In the genomic region with DNA sequence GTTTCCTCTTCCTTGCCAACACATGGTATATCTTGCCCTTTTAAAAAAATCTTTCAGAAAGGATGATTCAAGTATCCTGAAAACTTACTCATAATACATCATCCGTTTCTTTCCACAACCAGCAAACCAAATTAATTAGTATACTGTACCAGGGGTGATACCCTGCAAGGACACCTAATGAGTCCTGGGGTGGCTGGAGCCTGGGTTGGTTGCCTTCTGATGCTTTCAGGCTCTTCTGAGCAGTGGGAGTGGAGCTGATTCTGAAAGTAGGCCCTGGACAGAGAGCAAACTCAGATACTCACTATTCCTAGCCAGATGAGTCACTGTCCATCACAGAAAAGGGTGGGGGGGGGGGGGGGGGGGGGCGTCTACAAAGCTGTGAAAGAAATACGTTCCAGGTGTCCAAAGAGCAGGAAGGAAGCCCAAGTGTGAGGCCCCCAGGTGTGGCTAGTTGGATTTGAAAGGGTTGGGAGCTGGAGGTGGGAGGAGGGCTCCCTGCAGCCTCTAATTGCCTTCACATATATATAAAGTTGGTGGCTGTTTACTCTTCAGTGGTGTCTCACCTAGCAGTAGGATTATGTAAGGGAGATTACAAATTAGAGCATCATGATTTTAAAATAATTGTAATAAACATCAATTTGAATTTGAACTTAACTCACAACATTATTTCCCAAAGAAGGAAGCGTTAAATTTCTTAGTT, we compare ENCODE assay signal across 1 cellular context.
TF ChIP-seq lines count a peak whose summit lies in the region.

No MANE protein-coding gene starts in this region.

TF ChIP-seq in GM23338, 12 proteins besides CTCF, POLR2A, EP300 and RAD21:
- TF ChIP-seq, protein P1, sequence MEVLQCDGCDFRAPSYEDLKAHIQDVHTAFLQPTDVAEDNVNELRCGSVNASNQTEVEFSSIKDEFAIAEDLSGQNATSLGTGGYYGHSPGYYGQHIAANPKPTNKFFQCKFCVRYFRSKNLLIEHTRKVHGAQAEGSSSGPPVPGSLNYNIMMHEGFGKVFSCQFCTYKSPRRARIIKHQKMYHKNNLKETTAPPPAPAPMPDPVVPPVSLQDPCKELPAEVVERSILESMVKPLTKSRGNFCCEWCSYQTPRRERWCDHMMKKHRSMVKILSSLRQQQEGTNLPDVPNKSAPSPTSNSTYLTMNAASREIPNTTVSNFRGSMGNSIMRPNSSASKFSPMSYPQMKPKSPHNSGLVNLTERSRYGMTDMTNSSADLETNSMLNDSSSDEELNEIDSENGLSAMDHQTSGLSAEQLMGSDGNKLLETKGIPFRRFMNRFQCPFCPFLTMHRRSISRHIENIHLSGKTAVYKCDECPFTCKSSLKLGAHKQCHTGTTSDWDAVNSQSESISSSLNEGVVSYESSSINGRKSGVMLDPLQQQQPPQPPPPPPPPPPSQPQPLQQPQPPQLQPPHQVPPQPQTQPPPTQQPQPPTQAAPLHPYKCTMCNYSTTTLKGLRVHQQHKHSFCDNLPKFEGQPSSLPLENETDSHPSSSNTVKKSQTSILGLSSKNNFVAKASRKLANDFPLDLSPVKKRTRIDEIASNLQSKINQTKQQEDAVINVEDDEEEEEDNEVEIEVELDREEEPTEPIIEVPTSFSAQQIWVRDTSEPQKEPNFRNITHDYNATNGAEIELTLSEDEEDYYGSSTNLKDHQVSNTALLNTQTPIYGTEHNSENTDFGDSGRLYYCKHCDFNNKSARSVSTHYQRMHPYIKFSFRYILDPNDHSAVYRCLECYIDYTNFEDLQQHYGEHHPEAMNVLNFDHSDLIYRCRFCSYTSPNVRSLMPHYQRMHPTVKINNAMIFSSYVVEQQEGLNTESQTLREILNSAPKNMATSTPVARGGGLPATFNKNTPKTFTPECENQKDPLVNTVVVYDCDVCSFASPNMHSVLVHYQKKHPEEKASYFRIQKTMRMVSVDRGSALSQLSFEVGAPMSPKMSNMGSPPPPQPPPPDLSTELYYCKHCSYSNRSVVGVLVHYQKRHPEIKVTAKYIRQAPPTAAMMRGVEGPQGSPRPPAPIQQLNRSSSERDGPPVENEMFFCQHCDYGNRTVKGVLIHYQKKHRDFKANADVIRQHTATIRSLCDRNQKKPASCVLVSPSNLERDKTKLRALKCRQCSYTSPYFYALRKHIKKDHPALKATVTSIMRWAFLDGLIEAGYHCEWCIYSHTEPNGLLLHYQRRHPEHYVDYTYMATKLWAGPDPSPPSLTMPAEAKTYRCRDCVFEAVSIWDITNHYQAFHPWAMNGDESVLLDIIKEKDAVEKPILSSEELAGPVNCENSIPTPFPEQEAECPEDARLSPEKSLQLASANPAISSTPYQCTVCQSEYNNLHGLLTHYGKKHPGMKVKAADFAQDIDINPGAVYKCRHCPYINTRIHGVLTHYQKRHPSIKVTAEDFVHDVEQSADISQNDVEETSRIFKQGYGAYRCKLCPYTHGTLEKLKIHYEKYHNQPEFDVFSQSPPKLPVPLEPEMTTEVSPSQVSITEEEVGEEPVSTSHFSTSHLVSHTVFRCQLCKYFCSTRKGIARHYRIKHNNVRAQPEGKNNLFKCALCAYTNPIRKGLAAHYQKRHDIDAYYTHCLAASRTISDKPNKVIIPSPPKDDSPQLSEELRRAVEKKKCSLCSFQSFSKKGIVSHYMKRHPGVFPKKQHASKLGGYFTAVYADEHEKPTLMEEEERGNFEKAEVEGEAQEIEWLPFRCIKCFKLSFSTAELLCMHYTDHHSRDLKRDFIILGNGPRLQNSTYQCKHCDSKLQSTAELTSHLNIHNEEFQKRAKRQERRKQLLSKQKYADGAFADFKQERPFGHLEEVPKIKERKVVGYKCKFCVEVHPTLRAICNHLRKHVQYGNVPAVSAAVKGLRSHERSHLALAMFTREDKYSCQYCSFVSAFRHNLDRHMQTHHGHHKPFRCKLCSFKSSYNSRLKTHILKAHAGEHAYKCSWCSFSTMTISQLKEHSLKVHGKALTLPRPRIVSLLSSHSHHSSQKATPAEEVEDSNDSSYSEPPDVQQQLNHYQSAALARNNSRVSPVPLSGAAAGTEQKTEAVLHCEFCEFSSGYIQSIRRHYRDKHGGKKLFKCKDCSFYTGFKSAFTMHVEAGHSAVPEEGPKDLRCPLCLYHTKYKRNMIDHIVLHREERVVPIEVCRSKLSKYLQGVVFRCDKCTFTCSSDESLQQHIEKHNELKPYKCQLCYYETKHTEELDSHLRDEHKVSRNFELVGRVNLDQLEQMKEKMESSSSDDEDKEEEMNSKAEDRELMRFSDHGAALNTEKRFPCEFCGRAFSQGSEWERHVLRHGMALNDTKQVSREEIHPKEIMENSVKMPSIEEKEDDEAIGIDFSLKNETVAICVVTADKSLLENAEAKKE (CRISPR knock-in tag; IDR thresholded peaks at IDR 0.05), result no peak
- no peak for TF ChIP-seq EZH2 (IDR thresholded peaks at IDR 0.05; ENCODE audit: low read depth, unreplicated experiment)
- TF ChIP-seq JUNB (IDR thresholded peaks at IDR 0.05; ENCODE audit: unreplicated experiment), result no peak
- TF ChIP-seq, protein P2, sequence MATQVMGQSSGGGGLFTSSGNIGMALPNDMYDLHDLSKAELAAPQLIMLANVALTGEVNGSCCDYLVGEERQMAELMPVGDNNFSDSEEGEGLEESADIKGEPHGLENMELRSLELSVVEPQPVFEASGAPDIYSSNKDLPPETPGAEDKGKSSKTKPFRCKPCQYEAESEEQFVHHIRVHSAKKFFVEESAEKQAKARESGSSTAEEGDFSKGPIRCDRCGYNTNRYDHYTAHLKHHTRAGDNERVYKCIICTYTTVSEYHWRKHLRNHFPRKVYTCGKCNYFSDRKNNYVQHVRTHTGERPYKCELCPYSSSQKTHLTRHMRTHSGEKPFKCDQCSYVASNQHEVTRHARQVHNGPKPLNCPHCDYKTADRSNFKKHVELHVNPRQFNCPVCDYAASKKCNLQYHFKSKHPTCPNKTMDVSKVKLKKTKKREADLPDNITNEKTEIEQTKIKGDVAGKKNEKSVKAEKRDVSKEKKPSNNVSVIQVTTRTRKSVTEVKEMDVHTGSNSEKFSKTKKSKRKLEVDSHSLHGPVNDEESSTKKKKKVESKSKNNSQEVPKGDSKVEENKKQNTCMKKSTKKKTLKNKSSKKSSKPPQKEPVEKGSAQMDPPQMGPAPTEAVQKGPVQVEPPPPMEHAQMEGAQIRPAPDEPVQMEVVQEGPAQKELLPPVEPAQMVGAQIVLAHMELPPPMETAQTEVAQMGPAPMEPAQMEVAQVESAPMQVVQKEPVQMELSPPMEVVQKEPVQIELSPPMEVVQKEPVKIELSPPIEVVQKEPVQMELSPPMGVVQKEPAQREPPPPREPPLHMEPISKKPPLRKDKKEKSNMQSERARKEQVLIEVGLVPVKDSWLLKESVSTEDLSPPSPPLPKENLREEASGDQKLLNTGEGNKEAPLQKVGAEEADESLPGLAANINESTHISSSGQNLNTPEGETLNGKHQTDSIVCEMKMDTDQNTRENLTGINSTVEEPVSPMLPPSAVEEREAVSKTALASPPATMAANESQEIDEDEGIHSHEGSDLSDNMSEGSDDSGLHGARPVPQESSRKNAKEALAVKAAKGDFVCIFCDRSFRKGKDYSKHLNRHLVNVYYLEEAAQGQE (IDR thresholded peaks at IDR 0.05; ENCODE audit: unreplicated experiment), result no peak
- TF ChIP-seq ZNF331 (CRISPR knock-in tag; IDR thresholded peaks at IDR 0.05; ENCODE audit: low read depth), result no peak
- no peak for TF ChIP-seq EZH2phosphoT487 (IDR thresholded peaks at IDR 0.05; ENCODE audit: unreplicated experiment)
- no peak for TF ChIP-seq ZNF114 (CRISPR knock-in tag; IDR thresholded peaks at IDR 0.05)
- no peak for TF ChIP-seq POLR2AphosphoS5 (IDR thresholded peaks at IDR 0.05; ENCODE audit: low read depth)
- no peak for TF ChIP-seq NANOG (IDR thresholded peaks at IDR 0.05; ENCODE audit: borderline replicate concordance)
- TF ChIP-seq CREB1 (CRISPR knock-in tag; IDR thresholded peaks at IDR 0.05; ENCODE audit: low read depth), result no peak
- TF ChIP-seq, protein P3, sequence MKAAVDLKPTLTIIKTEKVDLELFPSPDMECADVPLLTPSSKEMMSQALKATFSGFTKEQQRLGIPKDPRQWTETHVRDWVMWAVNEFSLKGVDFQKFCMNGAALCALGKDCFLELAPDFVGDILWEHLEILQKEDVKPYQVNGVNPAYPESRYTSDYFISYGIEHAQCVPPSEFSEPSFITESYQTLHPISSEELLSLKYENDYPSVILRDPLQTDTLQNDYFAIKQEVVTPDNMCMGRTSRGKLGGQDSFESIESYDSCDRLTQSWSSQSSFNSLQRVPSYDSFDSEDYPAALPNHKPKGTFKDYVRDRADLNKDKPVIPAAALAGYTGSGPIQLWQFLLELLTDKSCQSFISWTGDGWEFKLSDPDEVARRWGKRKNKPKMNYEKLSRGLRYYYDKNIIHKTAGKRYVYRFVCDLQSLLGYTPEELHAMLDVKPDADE (IDR thresholded peaks at IDR 0.05), result no peak
- TF ChIP-seq STAT1 (IDR thresholded peaks at IDR 0.05; ENCODE audit: unreplicated experiment), result no peak
